Comparison of ENCODE assay signal across 22 cellular contexts in genomic region chr4:22730049-22730448, GRCh38. TPM values are rescaled to one million over a fixed set of nuclear protein-coding genes. Genes with fewer than 3 reads are reported as not detected.
A peak's percentile ranks its signal among the peaks of the same experiment; 100 is the strongest.
DNase-seq lines count a peak whose midpoint lies in the region; ATAC-seq, FAIRE-seq and TF ChIP-seq lines count a peak whose summit lies in the region.
"Had no signal": no experiment of that assay in that cellular context is flagged by ENCODE, and none has a peak within 500 bp of the region (broad histone marks: within the 10 kb centered on the region; RNA-seq: fewer than 3 reads in every experiment).

No MANE protein-coding gene starts in this region.

- no peaks in the 10 kb centered on the region for H3K79me2 ChIP-seq in GM12878 (ENCODE audit: control insufficient read depth, insufficient read depth, low read length)

- POLR2A ChIA-PET in GM12878 (lab: Charles Lee) = interaction anchor here (3.9 kb wide), 1 partner anchor 13 kb away, joined by 26 read pairs; no protein-coding TSS in a partner anchor

- no peak overlapping the region for H3K27ac ChIP-seq in GM12878 (ENCODE audit: control insufficient read depth, insufficient read depth)

- H3K36me3 ChIP-seq in GM12878 (ENCODE audit: control insufficient read depth in 2 of 2, insufficient read depth in 2 of 2, low read length in 1 of 2) = no peaks in the 10 kb centered on the region

- H3K27me3 Mint-ChIP-seq in stimulated activated naive CD8-positive, alpha-beta T cell treated with anti-CD3 and anti-CD28 coated beads, Interleukin-15, amount 100 ng/mL, for 72 hours = no peaks in the 10 kb centered on the region
- H3K27me3 Mint-ChIP-seq: CD4-positive, alpha-beta memory T cell had no signal

- H3K9ac ChIP-seq in GM12878 (ENCODE audit: control insufficient read depth, insufficient read depth, low read length) = no peak overlapping the region

- DNase-seq in stimulated activated naive CD8-positive, alpha-beta T cell treated with anti-CD3 and anti-CD28 coated beads, Interleukin-15, amount 100 ng/mL, for 72 hours = no peak
- no peak for DNase-seq in stimulated activated naive CD8-positive, alpha-beta T cell treated with anti-CD3 and anti-CD28 coated beads, Interleukin-15, Interleukin-2, amounts not matched to agents 100 U/mL and 50 U/mL, for 24 hours
- no peak for DNase-seq in GM12878 (ENCODE audit: low read depth, low spot score)
- DNase-seq: C1 segment of cervical spinal cord; Calu3; CD4-positive, alpha-beta memory T cell; COR-L47; DMS53; DMS79 treated with DMSO at 0.1 percent for 48 hours; GF-D8; H9 had no signal

- no peaks in the 10 kb centered on the region for H3K9me3 Mint-ChIP-seq in stimulated activated naive CD8-positive, alpha-beta T cell treated with anti-CD3 and anti-CD28 coated beads, Interleukin-15, amount 100 ng/mL, for 72 hours
- H3K9me3 Mint-ChIP-seq: GM23338 had no signal

- H3K27me3 ChIP-seq in GM12878 (replicated peaks in 1 of 2; ENCODE audit: control insufficient read depth in 2 of 2, insufficient read depth in 2 of 2, low read length in 1 of 2) = no peaks in the 10 kb centered on the region

- no peaks in the 10 kb centered on the region for H3K9me3 ChIP-seq in GM12878 (replicated peaks; ENCODE audit: control insufficient read depth, insufficient read depth, low read length)

- in situ Hi-C loops in GM12878 (cut with MboI) = no loop called here

- no peak overlapping the region for H3K27ac Mint-ChIP-seq in stimulated activated naive CD8-positive, alpha-beta T cell treated with anti-CD3 and anti-CD28 coated beads, Interleukin-15, amount 100 ng/mL, for 72 hours
- H3K27ac Mint-ChIP-seq: CD4-positive, alpha-beta memory T cell; GM23338; H9 had no signal

- no peaks in the 10 kb centered on the region for H3K4me1 ChIP-seq in GM12878 (ENCODE audit: control insufficient read depth, insufficient read depth, low read length)

- WGBS in GM12878 (ENCODE audit: insufficient coverage, insufficient replicate concordance, low lambda C conversion rate, missing lambda C conversion rate) = 3% methylated on average over 2 of the region's 2 CpGs

- H3K4me3 ChIP-seq in GM12878 = no peak overlapping the region
- H3K4me3 ChIP-seq: GM23338 had no signal

- TF ChIP-seq EP300 in GM12878 (IDR thresholded peaks at IDR 0.05; ENCODE audit: borderline replicate concordance in 1 of 2, control insufficient read depth in 1 of 2, low read depth in 2 of 2, low read length in 2 of 2) = peak in 1 of 2 experiments; percentile 45; a peak in 1 of 4 replicates

- RAD21 ChIA-PET in GM12878 (lab: Charles Lee; ENCODE audit: unreplicated experiment) = interaction anchor here (0.7 to 1.5 kb wide), 2 partner anchors 9 to 640 kb away, joined by 3 to 10 read pairs; no protein-coding TSS in a partner anchor

- no peaks in the 10 kb centered on the region for H3K4me1 Mint-ChIP-seq in stimulated activated naive CD8-positive, alpha-beta T cell treated with anti-CD3 and anti-CD28 coated beads, Interleukin-15, amount 100 ng/mL, for 72 hours
- H3K4me1 Mint-ChIP-seq: CD4-positive, alpha-beta memory T cell had no signal

- no peaks in the 10 kb centered on the region for H4K20me1 ChIP-seq in GM12878 (ENCODE audit: control insufficient read depth, insufficient read depth)

- TF ChIP-seq CTCF in GM12878 (IDR thresholded peaks at IDR 0.05 in 2 of 3, conservative IDR thresholded peaks at IDR 0.05 in 1 of 3; ENCODE audit: control insufficient read depth in 2 of 3, extremely low read depth in 1 of 3, insufficient read depth in 1 of 3, low read depth in 3 of 3, low read length in 3 of 3) = no peak

- CTCF ChIA-PET in GM12878 (lab: Yijun Ruan, JAX) = interaction anchor here (1.4 to 4.6 kb wide), 2 partner anchors 13 to 58 kb away, joined by 4 to 25 read pairs; no protein-coding TSS in a partner anchor

- peak; percentile 50 for ATAC-seq in stimulated activated naive CD8-positive, alpha-beta T cell treated with anti-CD3 and anti-CD28 coated beads, Interleukin-15, amount 100 ng/mL, for 72 hours
- no peak for ATAC-seq in stimulated activated naive CD8-positive, alpha-beta T cell treated with anti-CD3 and anti-CD28 coated beads, Interleukin-15, Interleukin-2, amounts not matched to agents 100 U/mL and 50 U/mL, for 24 hours
- ATAC-seq in GM19463 (IDR thresholded peaks at IDR 0.05; ENCODE audit: unreplicated experiment) (peak; percentile 70), GM12878 (peak; percentile 79), GM21619 (IDR thresholded peaks at IDR 0.05; ENCODE audit: unreplicated experiment) (no peak), GM21526 (IDR thresholded peaks at IDR 0.05; ENCODE audit: low FRiP score, unreplicated experiment) (no peak)
- ATAC-seq: GM23338, HCT116 had no signal

- TF ChIP-seq RAD21 in GM12878 (IDR thresholded peaks at IDR 0.05; ENCODE audit: insufficient read depth, low read depth, low read length) = no peak

- no peak overlapping the region for H2AFZ ChIP-seq in GM12878 (ENCODE audit: control insufficient read depth, low read depth, low read length)
- H2AFZ ChIP-seq: GM23338 had no signal

- H3K4me3 Mint-ChIP-seq in stimulated activated naive CD8-positive, alpha-beta T cell treated with anti-CD3 and anti-CD28 coated beads, Interleukin-15, amount 100 ng/mL, for 72 hours = no peak overlapping the region
- H3K4me3 Mint-ChIP-seq: CD4-positive, alpha-beta memory T cell; GM23338; H9 had no signal

- FAIRE-seq in GM12878 (lab: Jason Lieb, UNC) = no peak
- FAIRE-seq: GM12892 had no signal

- no TSS peak for BruUV-seq in GM12878 (replicated peaks; lab: Mats Ljungman, UMichigan)

- intact Hi-C loops in GM12878 (cut with micrococcal nuclease; ENCODE audit: unreplicated experiment) = no loop called here

- no peak overlapping the region for H3K4me2 ChIP-seq in GM12878 (ENCODE audit: control insufficient read depth, insufficient read depth)
- H3K4me2 ChIP-seq: GM23338 had no signal

- SMC1A ChIA-PET in GM12878 (lab: Charles Lee; ENCODE audit: uncharacterized antibody, unreplicated experiment) = interaction anchor here (0.6 to 2.5 kb wide), 5 partner anchors 9 to 126 kb away, joined by 4 to 11 read pairs (median 5); no protein-coding TSS in a partner anchor

- no peak for TF ChIP-seq POLR2A in GM12878 (IDR thresholded peaks at IDR 0.05; ENCODE audit: low read depth, low read length)

TF ChIP-seq in GM12878, 131 proteins besides CTCF, POLR2A, EP300 and RAD21:
- TF ChIP-seq FOS (IDR thresholded peaks at IDR 0.05; ENCODE audit: borderline replicate concordance, extremely low read depth, insufficient read length) (no peak), IKZF2 (IDR thresholded peaks at IDR 0.05) (peak; percentile 27 to 46; a peak in 2 of 4 replicates)

RNA-seq across cellular contexts. Expression of gene GBA3, which starts 37.3 kb away (rescaled TPM):
- 0.71 and 0.84 TPM in 2 replicates for total RNA-seq in GM12878 (2013; cell fraction: nucleolus; rRNA removed)
- total RNA-seq in GM12878 (2014; rRNA removed) = 0.23 and 0.27 TPM in 2 replicates
- total RNA-seq in GM12878 (2014; rRNA removed; fragmentation: Illumina TruSeq; extraction: Trizol) = 0.18 and 0.22 TPM in 2 replicates
- total RNA-seq in GM12878 (2021) = 0.19 and 0.41 TPM in 2 replicates
- polyA plus RNA-seq in GM12878 (2011; ENCODE audit: low read depth) = not detected
- 7.2 and 8.7 TPM in 2 replicates for polyA plus RNA-seq in GM12878 (2011; rRNA removed)
- 2.2 and 2.8 TPM in 2 replicates for polyA plus RNA-seq in GM12878 (2011; cell fraction: cytosol; rRNA removed)
- polyA plus RNA-seq in GM12878 (2011; cell fraction: nucleus; rRNA removed) = 1.4 and 2.2 TPM in 2 replicates
- polyA plus RNA-seq in GM12878 (2012) = 0.07 TPM in 1 of 2 replicates, not detected in the other
- polyA plus RNA-seq in GM12878 (2014; fragmentation: Illumina TruSeq; extraction: Trizol) = 0.12 and 0.19 TPM in 2 replicates
- polyA plus RNA-seq in GM12878 (2014; fragmentation: Nextera tagmentation; extraction: Ambion mirVana) = under 1 TPM; 0.49 to 0.76 TPM
- polyA plus RNA-seq in GM12878 (2014; rRNA removed) = 0.04 and 0.14 TPM in 2 replicates
- polyA plus RNA-seq in GM12878 (2016; fragmentation: Nextera tagmentation; extraction: Ambion mirVana) = under 1 TPM; 0.10 to 0.32 TPM
- polyA minus RNA-seq in GM12878 (2011; rRNA and poly(A)+ RNA removed) = 5.7 and 7.9 TPM in 2 replicates
- polyA minus RNA-seq in GM12878 (2011; cell fraction: cytosol; rRNA and poly(A)+ RNA removed) = 1.2 and 2.1 TPM in 2 replicates
- polyA minus RNA-seq in GM12878 (2011; cell fraction: nucleus; rRNA and poly(A)+ RNA removed) = 3.1 and 3.3 TPM in 2 replicates
- total RNA-seq: A172; A673; CD4-positive, alpha-beta memory T cell; Daoy; G401; GM23338; H9 had no signal
- polyA plus RNA-seq: BJ; CD4-positive, alpha-beta memory T cell; GM23338 had no signal

Comparison
In these comparisons a context has a peak if more than half of its experiments do, and no peak if none do; other contexts are left out.
1. ATAC-seq: peak in stimulated activated naive CD8-positive, alpha-beta T cell treated with anti-CD3 and anti-CD28 coated beads, Interleukin-15, amount 100 ng/mL, for 72 hours (single experiment), GM19463 (single experiment) and GM12878 (single experiment); none in stimulated activated naive CD8-positive, alpha-beta T cell treated with anti-CD3 and anti-CD28 coated beads, Interleukin-15, Interleukin-2, amounts not matched to agents 100 U/mL and 50 U/mL, for 24 hours (single experiment), GM21619 (single experiment) and GM21526 (single experiment).